6 cellular contexts compared by ENCODE assay signal in the genomic region with DNA sequence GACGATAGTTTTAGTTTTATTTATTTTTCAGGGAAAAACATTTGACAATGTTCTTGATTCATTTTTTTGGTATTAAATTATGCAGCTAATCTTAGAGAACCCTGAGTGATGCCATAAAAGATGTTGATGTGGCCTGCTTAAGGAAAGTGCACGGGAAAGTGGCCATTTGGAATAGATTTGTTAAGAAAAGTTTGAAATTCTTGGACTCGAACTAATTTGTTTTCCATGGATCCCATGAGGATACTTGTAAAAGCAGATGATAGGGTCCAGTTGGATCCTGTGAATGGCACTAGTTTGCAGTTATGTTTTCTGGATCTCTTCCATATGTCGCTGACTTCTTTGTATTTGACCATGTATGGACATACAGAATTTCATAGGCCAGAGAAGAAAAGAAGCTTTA.
A peak's percentile ranks its signal among the peaks of the same experiment; 100 is the strongest.
DNase-seq lines count a peak whose midpoint lies in the region; ATAC-seq, FAIRE-seq and TF ChIP-seq lines count a peak whose summit lies in the region.
"Not testable (repeated sequence)": the region's sequence is repeated elsewhere in the genome, so short reads cannot be mapped to it uniquely, and the experiment has no call there.

No MANE protein-coding gene starts in this region.

- not testable (repeated sequence) for H3K27ac ChIP-seq in K562 (ENCODE audit: extremely low read depth, low read depth, low read length)
- H3K27ac ChIP-seq in left ventricle myocardium inferior (replicated peaks): peak overlapping the region; percentile 50

- not testable (repeated sequence) for TF ChIP-seq CTCF in K562 (IDR thresholded peaks at IDR 0.05 in 2 of 3, conservative IDR thresholded peaks at IDR 0.05 in 1 of 3; ENCODE audit: insufficient read depth in 2 of 3, low read depth in 1 of 3, low read length in 3 of 3); fibroblast of mammary gland (conservative IDR thresholded peaks at IDR 0.05; ENCODE audit: control insufficient read depth, insufficient read depth, low read depth, low read length); left ventricle myocardium inferior (IDR thresholded peaks at IDR 0.05; ENCODE audit: borderline replicate concordance); osteocyte (IDR thresholded peaks at IDR 0.05)

- H2AFZ ChIP-seq in K562 (ENCODE audit: low read depth, low read length): not testable (repeated sequence)

- BruUV-seq in K562 (replicated peaks; lab: Mats Ljungman, UMichigan): not testable (repeated sequence)

- not testable (repeated sequence) for H3K4me1 ChIP-seq in K562 (replicated peaks in 1 of 2; ENCODE audit: control insufficient read depth in 2 of 2, insufficient read depth in 2 of 2, low read length in 2 of 2)
- H3K4me1 ChIP-seq in left ventricle myocardium inferior: peaks cover 13% of the 10 kb centered on the region

- H3K9ac ChIP-seq in K562 (ENCODE audit: insufficient read depth in 1 of 2, low read depth in 2 of 2, low read length in 2 of 2): not testable (repeated sequence)

- not testable (repeated sequence) for TF ChIP-seq RAD21 in K562 (CRISPR knock-in tag; conservative IDR thresholded peaks at IDR 0.05 in 1 of 2, IDR thresholded peaks at IDR 0.05 in 1 of 2)

- not testable (repeated sequence) for H3K4me3 ChIP-seq in K562; fibroblast of mammary gland (ENCODE audit: control insufficient read depth, low read depth, low read length); left ventricle myocardium inferior

- POLR2A ChIA-PET in K562 (lab: Yijun Ruan, JAX): not testable (repeated sequence)

- H3K79me2 ChIP-seq in K562 (ENCODE audit: control insufficient read depth, insufficient read depth, low read length): not testable (repeated sequence)

- H3K36me3 Mint-ChIP-seq in osteocyte (ENCODE audit: unreplicated experiment): peaks cover 10% of the 10 kb centered on the region

- peak; percentile 33; the same call in 1 of the 3 replicates for ATAC-seq in K562

- H3K9me3 ChIP-seq in K562 (replicated peaks; ENCODE audit: control insufficient read depth, insufficient read depth, low read depth, low read length); left ventricle myocardium inferior (replicated peaks): not testable (repeated sequence)

- peaks cover 15% of the 10 kb centered on the region; the same call in 2 of the 3 replicates for H3K36me3 ChIP-seq in K562 (ENCODE audit: control insufficient read depth, insufficient read depth, low read length)
- H3K36me3 ChIP-seq in left ventricle myocardium inferior: not testable (repeated sequence)

- DNase-seq in HCEC 1CT: peak; percentile 19
- DNase-seq in K562 (ENCODE audit: extremely low read depth in 1 of 4, low spot score in 3 of 4); left ventricle myocardium inferior; osteocyte (ENCODE audit: extremely low spot score, unreplicated experiment): not testable (repeated sequence)
- peak; percentile 45 for DNase-seq in fibroblast of mammary gland (ENCODE audit: low read depth)
- DNase-seq in stromal cell of bone marrow (ENCODE audit: low read depth): peak; percentile 31

- not testable (repeated sequence) for H3K9me3 Mint-ChIP-seq in osteocyte (ENCODE audit: unreplicated experiment)

- FAIRE-seq in K562 (lab: Jason Lieb, UNC): not testable (repeated sequence)

- not testable (repeated sequence) for TF ChIP-seq POLR2A in K562 (conservative IDR thresholded peaks at IDR 0.05)

- H3K4me3 Mint-ChIP-seq in osteocyte (ENCODE audit: unreplicated experiment): not testable (repeated sequence)

- in situ Hi-C loops in K562 (cut with MboI): not testable (repeated sequence)

- not testable (repeated sequence) for TF ChIP-seq EP300 in K562 (IDR thresholded peaks at IDR 0.05; ENCODE audit: low read length)

- CTCF ChIA-PET in K562 (lab: Yijun Ruan, JAX; ENCODE audit: low intra/inter-chr PET ratio): not testable (repeated sequence)

- WGBS in K562 (ENCODE audit: insufficient coverage, low coverage, missing lambda C conversion rate): 71% methylated on average over 3 of the region's 4 CpGs

- peak overlapping the region; percentile 3 for H3K27ac Mint-ChIP-seq in osteocyte (ENCODE audit: unreplicated experiment)

- H4K20me1 ChIP-seq in K562 (replicated peaks; ENCODE audit: control insufficient read depth, insufficient read depth, low read length): not testable (repeated sequence)

- H3K27me3 ChIP-seq in K562 (ENCODE audit: control insufficient read depth in 2 of 2, insufficient read depth in 2 of 2, low read length in 2 of 2); left ventricle myocardium inferior (ENCODE audit: low read depth): not testable (repeated sequence)

- not testable (repeated sequence) for H3K27me3 Mint-ChIP-seq in osteocyte (ENCODE audit: unreplicated experiment)

- not testable (repeated sequence) for H3K4me2 ChIP-seq in K562 (ENCODE audit: insufficient read depth, low read length)

- H3K4me1 Mint-ChIP-seq in osteocyte (ENCODE audit: unreplicated experiment): peaks cover 15% of the 10 kb centered on the region

- intact Hi-C loops in K562 (cut with micrococcal nuclease): loop anchor here (5.0 kb wide), 1 partner anchor 187 kb away; no protein-coding TSS in a partner anchor
- intact Hi-C loops in left ventricle myocardium inferior (cut with micrococcal nuclease): not testable (repeated sequence)

- not testable (repeated sequence) for H3K9me1 ChIP-seq in K562 (ENCODE audit: control insufficient read depth, insufficient read depth, low read length)
